2 cellular contexts compared by ENCODE assay signal in the genomic region with DNA sequence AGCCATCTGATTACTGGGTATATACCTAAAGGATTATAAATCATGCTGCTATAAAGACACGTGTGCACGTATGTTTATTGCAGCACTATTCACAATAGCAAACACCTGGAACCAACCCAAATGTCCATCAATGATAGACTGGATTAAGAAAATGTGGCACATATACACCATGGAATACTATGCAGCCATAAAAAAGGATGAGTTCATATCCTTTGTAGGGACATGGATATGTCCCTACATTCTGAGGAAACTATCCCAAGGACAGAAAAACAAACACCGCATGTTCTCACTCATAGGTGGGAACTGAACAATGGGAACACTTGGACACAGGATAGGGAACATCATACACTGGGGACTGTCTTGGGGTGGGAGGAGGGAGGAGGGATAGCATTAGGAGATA.
DNase-seq lines count a peak whose midpoint lies in the region; ATAC-seq, FAIRE-seq and TF ChIP-seq lines count a peak whose summit lies in the region.
"Not testable (repeated sequence)": the region's sequence is repeated elsewhere in the genome, so short reads cannot be mapped to it uniquely, and the experiment has no call there.

No MANE protein-coding gene starts in this region.

- TF ChIP-seq POLR2A in K562 (conservative IDR thresholded peaks at IDR 0.05) = not testable (repeated sequence)

- CTCF ChIA-PET in HEK293 (lab: Yijun Ruan, JAX); K562 (lab: Yijun Ruan, JAX; ENCODE audit: low intra/inter-chr PET ratio): not testable (repeated sequence)

- 3% methylated on average over 3 of the region's 3 CpGs for WGBS in K562 (ENCODE audit: insufficient coverage, low coverage, missing lambda C conversion rate)

- not testable (repeated sequence) for H3K9me1 ChIP-seq in K562 (ENCODE audit: control insufficient read depth, insufficient read depth, low read length)

- in situ Hi-C loops in K562 (cut with MboI) = not testable (repeated sequence)

- TF ChIP-seq EP300 in K562 (IDR thresholded peaks at IDR 0.05; ENCODE audit: low read length) = not testable (repeated sequence)

- H3K4me3 ChIP-seq in HEK293 (ENCODE audit: low read depth, low read length); K562: not testable (repeated sequence)

- H4K20me1 ChIP-seq in K562 (replicated peaks; ENCODE audit: control insufficient read depth, insufficient read depth, low read length) = not testable (repeated sequence)

- not testable (repeated sequence) for H3K27me3 ChIP-seq in K562 (ENCODE audit: control insufficient read depth in 2 of 2, insufficient read depth in 2 of 2, low read length in 2 of 2)

- not testable (repeated sequence) for H3K9ac ChIP-seq in K562 (ENCODE audit: insufficient read depth in 1 of 2, low read depth in 2 of 2, low read length in 2 of 2)

- H3K4me1 ChIP-seq in HEK293 (ENCODE audit: control insufficient read depth, insufficient read depth, low read length); K562 (replicated peaks in 1 of 2; ENCODE audit: control insufficient read depth in 2 of 2, insufficient read depth in 2 of 2, low read length in 2 of 2): not testable (repeated sequence)

- not testable (repeated sequence) for DNase-seq in K562 (ENCODE audit: extremely low read depth in 1 of 4, low spot score in 3 of 4)

- not testable (repeated sequence) for ATAC-seq in K562

- not testable (repeated sequence) for TF ChIP-seq CTCF in HEK293 (tag by site-specific recombination; IDR thresholded peaks at IDR 0.05); K562 (IDR thresholded peaks at IDR 0.05 in 2 of 3, conservative IDR thresholded peaks at IDR 0.05 in 1 of 3; ENCODE audit: insufficient read depth in 2 of 3, low read depth in 1 of 3, low read length in 3 of 3)

- FAIRE-seq in K562 (lab: Jason Lieb, UNC) = not testable (repeated sequence)

- not testable (repeated sequence) for BruUV-seq in K562 (replicated peaks; lab: Mats Ljungman, UMichigan)

- H3K79me2 ChIP-seq in K562 (ENCODE audit: control insufficient read depth, insufficient read depth, low read length) = not testable (repeated sequence)

- intact Hi-C loops in K562 (cut with micrococcal nuclease) = not testable (repeated sequence)

- H2AFZ ChIP-seq in K562 (ENCODE audit: low read depth, low read length) = not testable (repeated sequence)

- H3K36me3 ChIP-seq in HEK293 (ENCODE audit: control insufficient read depth in 2 of 2, insufficient read depth in 1 of 2, low read length in 2 of 2); K562 (ENCODE audit: control insufficient read depth, insufficient read depth, low read length): not testable (repeated sequence)

- POLR2A ChIA-PET in HEK293 (lab: Yijun Ruan, JAX); K562 (lab: Yijun Ruan, JAX): not testable (repeated sequence)

- TF ChIP-seq RAD21 in K562 (CRISPR knock-in tag; conservative IDR thresholded peaks at IDR 0.05 in 1 of 2, IDR thresholded peaks at IDR 0.05 in 1 of 2) = not testable (repeated sequence)

- H3K27ac ChIP-seq in HEK293 (ENCODE audit: extremely low read depth, low read depth, low read length); K562 (ENCODE audit: extremely low read depth, low read depth, low read length): not testable (repeated sequence)

- H3K4me2 ChIP-seq in K562 (ENCODE audit: insufficient read depth, low read length) = not testable (repeated sequence)

- H3K9me3 ChIP-seq in HEK293 (ENCODE audit: control insufficient read depth, insufficient read depth, low read depth, low read length); K562 (replicated peaks; ENCODE audit: control insufficient read depth, insufficient read depth, low read depth, low read length): not testable (repeated sequence)

TF ChIP-seq in HEK293, 187 proteins besides CTCF, POLR2A, EP300 and RAD21:
- TF ChIP-seq ZNF146 (tag by site-specific recombination; IDR thresholded peaks at IDR 0.05) = peak; percentile 62; the same call in 1 of the 2 replicates

TF ChIP-seq in K562, 482 proteins besides CTCF, POLR2A, EP300 and RAD21:
- TF ChIP-seq ZNF146 (CRISPR knock-in tag; IDR thresholded peaks at IDR 0.05; ENCODE audit: unreplicated experiment) = peak; percentile 59
